In genomic region chrX:47129157-47129878, GRCh38 we compare ENCODE assay signal across 8 cellular contexts. TPM values are rescaled to one million over a fixed set of nuclear protein-coding genes. Genes with fewer than 3 reads are reported as not detected.
A peak's percentile ranks its signal among the peaks of the same experiment; 100 is the strongest.
DNase-seq lines count a peak whose midpoint lies in the region; ATAC-seq and TF ChIP-seq lines count a peak whose summit lies in the region.

No MANE protein-coding gene starts in this region.

- in situ Hi-C loops in IMR-90 (cut with MboI; ENCODE audit: low sequenced_read_pairs): no loop called here

- no peaks in the 10 kb centered on the region for H3K4me1 ChIP-seq in IMR-90 (ENCODE audit: control insufficient read depth, insufficient read depth, low read length)
- H3K4me1 ChIP-seq in OCI-LY7 (ENCODE audit: insufficient read depth, low read length, poor library complexity, severe bottlenecking): peaks cover 4% of the 10 kb centered on the region
- no peaks in the 10 kb centered on the region for H3K4me1 ChIP-seq in mucosa of rectum (ENCODE audit: control insufficient read depth in 2 of 2, insufficient read depth in 2 of 2, low read length in 2 of 2)

- H3K9ac ChIP-seq in IMR-90 (ENCODE audit: low read depth, low read length): peak overlapping the region; percentile 87
- peak overlapping the region; percentile 71 to 75 for H3K9ac ChIP-seq in mucosa of rectum (ENCODE audit: low read depth in 1 of 2, low read length in 2 of 2)

- CTCF ChIA-PET in IMR-90 (lab: Yijun Ruan, JAX) (interaction anchor here (0.5 to 0.8 kb wide), 2 partner anchors 36 to 401 kb away, joined by 3 read pairs; no protein-coding TSS in a partner anchor), OCI-LY7 (lab: Charles Lee; ENCODE audit: unreplicated experiment) (no interaction called here)

- POLR2A ChIA-PET in IMR-90 (lab: Charles Lee; ENCODE audit: unreplicated experiment): interaction anchor here (0.7 to 1.0 kb wide), 2 partner anchors 11 to 16 kb away, joined by 3 read pairs; partner anchors contain the start of gene RBM10
- POLR2A ChIA-PET in OCI-LY7 (lab: Charles Lee): interaction anchor here (0.7 to 0.9 kb wide), 3 partner anchors 16 to 956 kb away, joined by 3 read pairs; partner anchors contain the start of genes NDUFB11 and RBM10

- H2BK120ac ChIP-seq in IMR-90 (ENCODE audit: low read depth, low read length): peak overlapping the region; percentile 65; the same call in 1 of the 2 replicates

- H2AK5ac ChIP-seq in IMR-90 (ENCODE audit: low read depth, low read length): no peak overlapping the region

- peak overlapping the region; percentile 83 for H4K5ac ChIP-seq in IMR-90 (ENCODE audit: low read depth, low read length)

- no peaks in the 10 kb centered on the region for H3K9me1 ChIP-seq in IMR-90 (ENCODE audit: insufficient read depth, low read length)

- intact Hi-C loops in IMR-90 (cut with micrococcal nuclease): no loop called here
- intact Hi-C loops in OCI-LY7 (cut with micrococcal nuclease; ENCODE audit: unreplicated experiment): no loop called here

- H3K27me3 ChIP-seq in IMR-90 (ENCODE audit: control insufficient read depth, insufficient read depth, low read length) (peaks cover 6% of the 10 kb centered on the region), mucosa of rectum (ENCODE audit: control insufficient read depth in 2 of 2, insufficient read depth in 2 of 2, low read length in 2 of 2) (no peaks in the 10 kb centered on the region)

- no peak overlapping the region for H2BK20ac ChIP-seq in IMR-90 (ENCODE audit: low read depth, low read length)

- H3K79me1 ChIP-seq in IMR-90 (ENCODE audit: low read depth in 1 of 2, low read length in 2 of 2): peaks cover 0 to 2% of the 10 kb centered on the region in 2 experiments; a peak in 3 of 4 replicates

- H2BK15ac ChIP-seq in IMR-90 (ENCODE audit: low read depth, low read length): peak overlapping the region; percentile 6; the same call in 1 of the 3 replicates

- peak overlapping the region; percentile 87 for H2AFZ ChIP-seq in IMR-90 (replicated peaks; ENCODE audit: low read length, poor library complexity)
- peak overlapping the region; percentile 97 for H2AFZ ChIP-seq in OCI-LY7 (ENCODE audit: low read length)

- H3K18ac ChIP-seq in IMR-90 (ENCODE audit: low read depth, low read length): peak overlapping the region; percentile 49

- H3K56ac ChIP-seq in IMR-90 (ENCODE audit: extremely low read depth, insufficient read depth, low read length): 0 out of 2 replicates have a peak overlapping the region, but pooled peaks have one; percentile 81

- H3K9me3 ChIP-seq in IMR-90 (ENCODE audit: control insufficient read depth, insufficient read depth, low read length) (no peaks in the 10 kb centered on the region), OCI-LY7 (ENCODE audit: low read length) (no peaks in the 10 kb centered on the region), mucosa of rectum (ENCODE audit: control insufficient read depth in 2 of 2, low read length in 2 of 2) (no peaks in the 10 kb centered on the region)

- peak overlapping the region; percentile 77 for H3K27ac ChIP-seq in IMR-90 (ENCODE audit: insufficient read depth, low read length)
- H3K27ac ChIP-seq in OCI-LY7 (ENCODE audit: low read depth, low read length, poor library complexity, severe bottlenecking): peak overlapping the region; percentile 66
- H3K27ac ChIP-seq in mucosa of rectum (ENCODE audit: low read depth in 2 of 2, low read length in 2 of 2): peak overlapping the region; percentile 80 to 82

- peak overlapping the region; percentile 82 to 86 for H4K8ac ChIP-seq in IMR-90 (ENCODE audit: low read depth in 2 of 2, low read length in 2 of 2)

- dilution Hi-C loops in IMR-90 (cut with HindIII; ENCODE audit: low sequenced_read_pairs, unreplicated experiment): no loop called here

- 35% methylated on average over 12 of the region's 31 CpGs; no CpG with 5 or more reads in 1 of the 2 experiments for WGBS in IMR-90 (ENCODE audit: extremely low coverage in 2 of 2, insufficient read length in 1 of 2), 2 experiments

- no peaks in the 10 kb centered on the region for H3K79me2 ChIP-seq in OCI-LY7 (ENCODE audit: insufficient read depth, low read depth, low read length)

- TF ChIP-seq RAD21 in IMR-90 (IDR thresholded peaks at IDR 0.05; ENCODE audit: low read length): no peak

- peak overlapping the region; percentile 61 for H2BK5ac ChIP-seq in IMR-90 (ENCODE audit: low read depth, low read length, poor library complexity, severe bottlenecking)

- peak; percentile 97 for ATAC-seq in GM21529 (IDR thresholded peaks at IDR 0.05; ENCODE audit: unreplicated experiment)
- peak; percentile 99 for ATAC-seq in IMR-90 (ENCODE audit: low read depth)

- no peak for TF ChIP-seq CTCF in IMR-90 (conservative IDR thresholded peaks at IDR 0.05; ENCODE audit: low read depth, low read length)
- TF ChIP-seq CTCF in OCI-LY7 (conservative IDR thresholded peaks at IDR 0.05; ENCODE audit: low read length): no peak

- 0 out of 2 replicates have a peak overlapping the region, but pooled peaks have one; percentile 69 for H3K23ac ChIP-seq in IMR-90 (ENCODE audit: low read depth, low read length)

- peak overlapping the region; percentile 66 for H3K4me2 ChIP-seq in IMR-90 (ENCODE audit: low read depth, low read length)
- H3K4me2 ChIP-seq in OCI-LY7 (ENCODE audit: low read length): peak overlapping the region; percentile 73

- no peak; the same call in 1 of the 2 replicates for TF ChIP-seq POLR2A in IMR-90 (IDR thresholded peaks at IDR 0.05; ENCODE audit: low read depth, low read length)
- peak; percentile 73 for TF ChIP-seq POLR2A in erythroblast (IDR thresholded peaks at IDR 0.05; ENCODE audit: low read length)

- H3K4ac ChIP-seq in IMR-90 (ENCODE audit: low read depth, low read length): peak overlapping the region; percentile 88

- H2AK9ac ChIP-seq in IMR-90 (replicated peaks; ENCODE audit: low read depth, low read length, poor library complexity): peak overlapping the region; percentile 62

- H3K14ac ChIP-seq in IMR-90 (replicated peaks; ENCODE audit: low read depth, low read length): peak overlapping the region; percentile 87

- H3K4me3 ChIP-seq in IMR-90 (ENCODE audit: insufficient read depth, low read depth, low read length) (peak overlapping the region; percentile 89), OCI-LY7 (ENCODE audit: low read depth, low read length, poor library complexity, severe bottlenecking) (peak overlapping the region; percentile 81), mucosa of rectum (ENCODE audit: low read length in 2 of 2) (peak overlapping the region; percentile 89 to 97)

- H3K36me3 ChIP-seq in IMR-90 (ENCODE audit: control insufficient read depth, insufficient read depth, low read length): no peaks in the 10 kb centered on the region
- no peaks in the 10 kb centered on the region for H3K36me3 ChIP-seq in OCI-LY7 (ENCODE audit: insufficient read depth, low read length)
- no peaks in the 10 kb centered on the region for H3K36me3 ChIP-seq in mucosa of rectum (ENCODE audit: control insufficient read depth in 2 of 2, insufficient read depth in 2 of 2, low read length in 2 of 2)

- H3K9me2 ChIP-seq in OCI-LY7 (ENCODE audit: insufficient read depth, low read length): no peaks in the 10 kb centered on the region

- peak; percentile 92 for DNase-seq in DMS114 treated with DMSO at 0.1 percent for 48 hours (lab: John Stamatoyannopoulos, UW; ENCODE audit: unreplicated experiment)
- DNase-seq in IMR-90: peak; percentile 95
- peak; percentile 91 for DNase-seq in OCI-LY7 (ENCODE audit: low spot score)
- peak; percentile 80 for DNase-seq in activated T-cell treated with anti-CD3 and anti-CD28 coated beads for 48 hours (ENCODE audit: low read depth)
- peak; percentile 95 for DNase-seq in erythroblast (lab: John Stamatoyannopoulos, UW)
- peak; percentile 70 to 74 for DNase-seq in stimulated activated CD8-positive, alpha-beta memory T cell treated with anti-CD3 and anti-CD28 coated beads, Interleukin-4, amount 100 ng/mL, for 4 hours (ENCODE audit: low read depth in 2 of 2, low spot score in 1 of 2)

- H4K91ac ChIP-seq in IMR-90 (ENCODE audit: insufficient read depth, low read depth, low read length): peak overlapping the region; percentile 67

- BruUV-seq in IMR-90 (replicated peaks; lab: Mats Ljungman, UMichigan): no TSS peak
- TSS peak; percentile 88 for BruUV-seq in OCI-LY7 (replicated peaks; lab: Mats Ljungman, UMichigan)

- no peaks in the 10 kb centered on the region for H4K20me1 ChIP-seq in IMR-90 (ENCODE audit: insufficient read depth, low read length)
- H4K20me1 ChIP-seq in OCI-LY7 (ENCODE audit: insufficient read depth, low read length): no peaks in the 10 kb centered on the region

TF ChIP-seq in IMR-90, 13 proteins besides CTCF, POLR2A, EP300 and RAD21 (continues in another document):
- no peak for TF ChIP-seq USF2 (IDR thresholded peaks at IDR 0.05; ENCODE audit: low read depth, low read length)

RNA-seq across cellular contexts. Expression of gene NDUFB11, which starts 15.2 kb away (rescaled TPM):
- total RNA-seq in IMR-90 (2012; rRNA removed) (17.0 and 24.4 TPM in 2 replicates), OCI-LY7 (2022) (76.8 and 78.1 TPM in 2 replicates)
- 58.3 and 67.7 TPM in 2 replicates for polyA plus RNA-seq in IMR-90 (2012; rRNA removed)
- polyA plus RNA-seq in IMR-90 (2012; cell fraction: cytosol; rRNA removed): 115 and 212 TPM in 2 replicates
- polyA plus RNA-seq in IMR-90 (2012; cell fraction: nucleus; rRNA removed; ENCODE audit: low replicate concordance): 20.4 and 29.9 TPM in 2 replicates
- 139 TPM in 2 replicates for total RNA-seq in OCI-LY7 (2014; rRNA removed; shearing (Covaris generic))

RNA-seq across cellular contexts. Expression of gene RBM10, which starts 15.7 kb away (rescaled TPM):
- total RNA-seq in IMR-90 (2012; rRNA removed): 36.0 and 37.8 TPM in 2 replicates
- 33.4 and 38.3 TPM in 2 replicates for polyA plus RNA-seq in IMR-90 (2012; rRNA removed)
- 26.7 and 40.1 TPM in 2 replicates for polyA plus RNA-seq in IMR-90 (2012; cell fraction: cytosol; rRNA removed)
- polyA plus RNA-seq in IMR-90 (2012; cell fraction: nucleus; rRNA removed; ENCODE audit: low replicate concordance): 61.7 and 97.3 TPM in 2 replicates
- 40.1 and 45.6 TPM in 2 replicates for total RNA-seq in OCI-LY7 (2014; rRNA removed; shearing (Covaris generic))
- total RNA-seq in OCI-LY7 (2022): 44.9 and 46.6 TPM in 2 replicates

RNA-seq across cellular contexts. Expression of gene RGN, which starts 51.1 kb away (rescaled TPM):
- total RNA-seq in IMR-90 (2012; rRNA removed) (under 0.01 and 0.18 TPM in 2 replicates), OCI-LY7 (2022) (not detected in 2 replicates)
- 0.26 and 0.44 TPM in 2 replicates for polyA plus RNA-seq in IMR-90 (2012; rRNA removed)
- 0.12 and 0.16 TPM in 2 replicates for polyA plus RNA-seq in IMR-90 (2012; cell fraction: cytosol; rRNA removed)
- polyA plus RNA-seq in IMR-90 (2012; cell fraction: nucleus; rRNA removed; ENCODE audit: low replicate concordance): 0.75 and 2.0 TPM in 2 replicates
- 0.25 TPM in 1 of 2 replicates, not detected in the other for total RNA-seq in OCI-LY7 (2014; rRNA removed; shearing (Covaris generic))

Comparison
In these comparisons a context has a peak if more than half of its experiments do, and no peak if none do; other contexts are left out.
1. Peak in every context shown above with its lines: DNase-seq, ATAC-seq, H3K4me3 ChIP-seq and H3K27ac ChIP-seq.